ENCODE assay signal across 1 cellular context in the genomic region with DNA sequence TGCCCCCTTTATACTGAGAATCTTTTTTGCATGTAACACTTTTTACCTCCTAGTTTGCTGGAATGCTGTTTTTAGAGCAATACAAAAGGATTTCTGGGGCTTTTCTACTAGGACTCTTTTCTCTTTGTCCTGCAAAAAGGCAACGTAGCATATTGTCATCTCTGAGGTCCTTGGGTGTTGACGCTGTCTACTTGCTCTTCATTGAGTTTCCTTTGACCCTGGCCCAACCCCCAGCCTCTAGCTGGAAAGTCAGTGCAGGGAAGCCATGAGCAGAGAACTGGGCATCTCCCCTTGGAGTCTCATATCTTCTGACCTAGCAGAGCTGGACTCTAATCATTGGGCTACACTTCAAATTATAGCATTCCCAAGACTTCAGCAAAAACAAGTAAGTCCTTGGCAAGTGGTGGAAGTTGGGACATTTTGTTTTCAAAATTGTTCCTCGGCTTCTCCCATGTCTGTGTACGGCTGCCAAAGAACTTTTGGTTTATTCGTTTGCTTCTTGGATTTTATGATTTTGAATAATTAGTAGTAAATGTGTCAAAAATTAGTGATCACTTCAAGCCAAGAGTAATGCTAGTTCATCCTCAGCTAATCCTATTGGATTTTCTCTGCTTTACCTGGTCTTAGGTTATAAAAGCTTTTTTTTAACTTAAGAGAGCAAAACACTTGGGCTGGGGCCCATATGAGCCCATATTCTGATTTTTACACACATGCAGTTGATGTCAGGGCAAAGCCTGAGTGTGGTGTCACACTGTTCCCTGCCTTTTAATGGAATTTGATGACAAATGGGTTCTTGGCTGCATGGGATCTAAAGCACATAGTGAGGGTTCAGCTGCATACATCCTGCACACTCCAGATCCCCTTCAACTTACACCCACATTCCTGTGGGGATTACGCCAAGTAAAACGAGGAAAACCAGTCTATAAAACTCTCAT.
TF ChIP-seq lines count a peak whose summit lies in the region.

No MANE protein-coding gene starts in this region.

TF ChIP-seq in GM23338, 12 proteins besides CTCF, POLR2A, EP300 and RAD21 (continued from another document):
- TF ChIP-seq, protein P1, sequence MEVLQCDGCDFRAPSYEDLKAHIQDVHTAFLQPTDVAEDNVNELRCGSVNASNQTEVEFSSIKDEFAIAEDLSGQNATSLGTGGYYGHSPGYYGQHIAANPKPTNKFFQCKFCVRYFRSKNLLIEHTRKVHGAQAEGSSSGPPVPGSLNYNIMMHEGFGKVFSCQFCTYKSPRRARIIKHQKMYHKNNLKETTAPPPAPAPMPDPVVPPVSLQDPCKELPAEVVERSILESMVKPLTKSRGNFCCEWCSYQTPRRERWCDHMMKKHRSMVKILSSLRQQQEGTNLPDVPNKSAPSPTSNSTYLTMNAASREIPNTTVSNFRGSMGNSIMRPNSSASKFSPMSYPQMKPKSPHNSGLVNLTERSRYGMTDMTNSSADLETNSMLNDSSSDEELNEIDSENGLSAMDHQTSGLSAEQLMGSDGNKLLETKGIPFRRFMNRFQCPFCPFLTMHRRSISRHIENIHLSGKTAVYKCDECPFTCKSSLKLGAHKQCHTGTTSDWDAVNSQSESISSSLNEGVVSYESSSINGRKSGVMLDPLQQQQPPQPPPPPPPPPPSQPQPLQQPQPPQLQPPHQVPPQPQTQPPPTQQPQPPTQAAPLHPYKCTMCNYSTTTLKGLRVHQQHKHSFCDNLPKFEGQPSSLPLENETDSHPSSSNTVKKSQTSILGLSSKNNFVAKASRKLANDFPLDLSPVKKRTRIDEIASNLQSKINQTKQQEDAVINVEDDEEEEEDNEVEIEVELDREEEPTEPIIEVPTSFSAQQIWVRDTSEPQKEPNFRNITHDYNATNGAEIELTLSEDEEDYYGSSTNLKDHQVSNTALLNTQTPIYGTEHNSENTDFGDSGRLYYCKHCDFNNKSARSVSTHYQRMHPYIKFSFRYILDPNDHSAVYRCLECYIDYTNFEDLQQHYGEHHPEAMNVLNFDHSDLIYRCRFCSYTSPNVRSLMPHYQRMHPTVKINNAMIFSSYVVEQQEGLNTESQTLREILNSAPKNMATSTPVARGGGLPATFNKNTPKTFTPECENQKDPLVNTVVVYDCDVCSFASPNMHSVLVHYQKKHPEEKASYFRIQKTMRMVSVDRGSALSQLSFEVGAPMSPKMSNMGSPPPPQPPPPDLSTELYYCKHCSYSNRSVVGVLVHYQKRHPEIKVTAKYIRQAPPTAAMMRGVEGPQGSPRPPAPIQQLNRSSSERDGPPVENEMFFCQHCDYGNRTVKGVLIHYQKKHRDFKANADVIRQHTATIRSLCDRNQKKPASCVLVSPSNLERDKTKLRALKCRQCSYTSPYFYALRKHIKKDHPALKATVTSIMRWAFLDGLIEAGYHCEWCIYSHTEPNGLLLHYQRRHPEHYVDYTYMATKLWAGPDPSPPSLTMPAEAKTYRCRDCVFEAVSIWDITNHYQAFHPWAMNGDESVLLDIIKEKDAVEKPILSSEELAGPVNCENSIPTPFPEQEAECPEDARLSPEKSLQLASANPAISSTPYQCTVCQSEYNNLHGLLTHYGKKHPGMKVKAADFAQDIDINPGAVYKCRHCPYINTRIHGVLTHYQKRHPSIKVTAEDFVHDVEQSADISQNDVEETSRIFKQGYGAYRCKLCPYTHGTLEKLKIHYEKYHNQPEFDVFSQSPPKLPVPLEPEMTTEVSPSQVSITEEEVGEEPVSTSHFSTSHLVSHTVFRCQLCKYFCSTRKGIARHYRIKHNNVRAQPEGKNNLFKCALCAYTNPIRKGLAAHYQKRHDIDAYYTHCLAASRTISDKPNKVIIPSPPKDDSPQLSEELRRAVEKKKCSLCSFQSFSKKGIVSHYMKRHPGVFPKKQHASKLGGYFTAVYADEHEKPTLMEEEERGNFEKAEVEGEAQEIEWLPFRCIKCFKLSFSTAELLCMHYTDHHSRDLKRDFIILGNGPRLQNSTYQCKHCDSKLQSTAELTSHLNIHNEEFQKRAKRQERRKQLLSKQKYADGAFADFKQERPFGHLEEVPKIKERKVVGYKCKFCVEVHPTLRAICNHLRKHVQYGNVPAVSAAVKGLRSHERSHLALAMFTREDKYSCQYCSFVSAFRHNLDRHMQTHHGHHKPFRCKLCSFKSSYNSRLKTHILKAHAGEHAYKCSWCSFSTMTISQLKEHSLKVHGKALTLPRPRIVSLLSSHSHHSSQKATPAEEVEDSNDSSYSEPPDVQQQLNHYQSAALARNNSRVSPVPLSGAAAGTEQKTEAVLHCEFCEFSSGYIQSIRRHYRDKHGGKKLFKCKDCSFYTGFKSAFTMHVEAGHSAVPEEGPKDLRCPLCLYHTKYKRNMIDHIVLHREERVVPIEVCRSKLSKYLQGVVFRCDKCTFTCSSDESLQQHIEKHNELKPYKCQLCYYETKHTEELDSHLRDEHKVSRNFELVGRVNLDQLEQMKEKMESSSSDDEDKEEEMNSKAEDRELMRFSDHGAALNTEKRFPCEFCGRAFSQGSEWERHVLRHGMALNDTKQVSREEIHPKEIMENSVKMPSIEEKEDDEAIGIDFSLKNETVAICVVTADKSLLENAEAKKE (CRISPR knock-in tag; IDR thresholded peaks at IDR 0.05): 0 out of 2 replicates have a peak, but pooled peaks have one; percentile 41
- TF ChIP-seq EZH2 (IDR thresholded peaks at IDR 0.05; ENCODE audit: low read depth, unreplicated experiment): no peak
- TF ChIP-seq EZH2phosphoT487 (IDR thresholded peaks at IDR 0.05; ENCODE audit: unreplicated experiment): no peak
